In the genomic region with DNA sequence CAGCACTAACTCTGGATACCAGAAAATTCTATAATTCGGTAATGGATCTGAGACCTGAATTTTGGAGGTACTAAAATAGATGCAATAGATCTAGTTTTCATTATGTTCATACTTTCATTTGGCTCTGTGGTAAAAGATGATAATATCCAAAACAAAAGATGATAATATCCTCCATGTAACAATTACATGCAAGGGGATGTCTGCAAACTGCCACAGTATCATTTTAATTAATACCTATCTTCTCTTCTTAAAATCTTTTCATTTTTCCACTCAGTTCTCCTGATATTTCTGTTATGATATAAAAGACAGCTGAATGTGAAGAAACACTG, we compare ENCODE assay signal across 9 cellular contexts. TPM values are rescaled to one million over a fixed set of nuclear protein-coding genes. Genes with fewer than 3 reads are reported as not detected.
DNase-seq lines count a peak whose midpoint lies in the region; ATAC-seq, FAIRE-seq and TF ChIP-seq lines count a peak whose summit lies in the region.
"Had no signal": no experiment of that assay in that cellular context is flagged by ENCODE, and none has a peak within 500 bp of the region (broad histone marks: within the 10 kb centered on the region; RNA-seq: fewer than 3 reads in every experiment).

No MANE protein-coding gene starts in this region.

- TF ChIP-seq POLR2A in suprapubic skin (IDR thresholded peaks at IDR 0.05): no peak

- peak overlapping the region; percentile 75 for H3K9ac ChIP-seq in keratinocyte (ENCODE audit: control insufficient read depth, extremely low read depth, insufficient read depth, low read length)

- peaks cover 14% of the 10 kb centered on the region for H3K9me3 Mint-ChIP-seq in activated CD4-positive, alpha-beta T cell treated with anti-CD3 and anti-CD28 coated beads for 36 hours (ENCODE audit: low read depth)
- peaks cover 16% of the 10 kb centered on the region for H3K9me3 Mint-ChIP-seq in activated T-helper 2 cell treated with anti-CD3 and anti-CD28 coated beads, Interferon-gamma antibody, Interleukin-2, Interleukin-4, amounts not matched to agents 10 μg/mL and 5 μg/mL and 100 μg/mL, durations not matched to agents 14 hours and 24 hours and 36 hours

- TF ChIP-seq EP300 in suprapubic skin (IDR thresholded peaks at IDR 0.05): no peak

- peak overlapping the region; percentile 100 for H3K4me3 Mint-ChIP-seq in activated CD4-positive, alpha-beta T cell treated with anti-CD3 and anti-CD28 coated beads for 36 hours
- H3K4me3 Mint-ChIP-seq in activated T-helper 2 cell treated with anti-CD3 and anti-CD28 coated beads, Interferon-gamma antibody, Interleukin-2, Interleukin-4, amounts not matched to agents 10 μg/mL and 5 μg/mL and 100 μg/mL, durations not matched to agents 14 hours and 24 hours and 36 hours (ENCODE audit: low read depth): peak overlapping the region; percentile 100

- no peaks in the 10 kb centered on the region for H3K79me2 ChIP-seq in keratinocyte (ENCODE audit: control insufficient read depth, insufficient read depth, low read length)

- peaks cover 41% of the 10 kb centered on the region for H3K4me1 Mint-ChIP-seq in activated CD4-positive, alpha-beta T cell treated with anti-CD3 and anti-CD28 coated beads for 36 hours
- H3K4me1 Mint-ChIP-seq in activated T-helper 2 cell treated with anti-CD3 and anti-CD28 coated beads, Interferon-gamma antibody, Interleukin-2, Interleukin-4, amounts not matched to agents 10 μg/mL and 5 μg/mL and 100 μg/mL, durations not matched to agents 14 hours and 24 hours and 36 hours (ENCODE audit: low read depth): peaks cover 31% of the 10 kb centered on the region

- no peak for DNase-seq in activated CD4-positive, alpha-beta T cell treated with anti-CD3 and anti-CD28 coated beads for 36 hours
- no peak for DNase-seq in activated CD4-positive, alpha-beta T cell treated with anti-CD3 and anti-CD28 coated beads, Interleukin-2, amount 50 U/mL, for 48 hours
- no peak for DNase-seq in activated T-helper 2 cell treated with anti-CD3 and anti-CD28 coated beads, Interferon-gamma antibody, Interleukin-2, Interleukin-4, amounts not matched to agents 10 μg/mL and 5 μg/mL and 100 μg/mL, durations not matched to agents 14 hours and 24 hours and 36 hours (ENCODE audit: low spot score)
- DNase-seq in keratinocyte (ENCODE audit: low read depth, low spot score) (no peak), suprapubic skin (ENCODE audit: low spot score in 2 of 2) (no peak), nucleus accumbens (lab: John Stamatoyannopoulos, UW) (no peak), SHP77 treated with DMSO at 0.1 percent for 48 hours (lab: John Stamatoyannopoulos, UW) (no peak)
- DNase-seq in stimulated activated CD4-positive, alpha-beta T cell treated with anti-CD3 and anti-CD28 coated beads, Interleukin-4, amount 100 ng/mL, for 24 hours: no peak

- H3K27ac ChIP-seq in keratinocyte (ENCODE audit: control insufficient read depth, insufficient read depth, low read length): peak overlapping the region; percentile 77
- H3K27ac ChIP-seq in suprapubic skin: peak overlapping the region; percentile 69

- H3K4me2 ChIP-seq in keratinocyte (ENCODE audit: control insufficient read depth, extremely low read depth, insufficient read depth, low read depth, low read length): peak overlapping the region; percentile 95

- H3K36me3 ChIP-seq in keratinocyte (ENCODE audit: control insufficient read depth in 2 of 2, extremely low read depth in 1 of 2, insufficient read depth in 2 of 2, low read length in 2 of 2) (peaks cover 0 to 8% of the 10 kb centered on the region in 2 experiments), suprapubic skin (peaks cover 12% of the 10 kb centered on the region)

- no peaks in the 10 kb centered on the region for H3K9me1 ChIP-seq in keratinocyte (ENCODE audit: control insufficient read depth, extremely low read depth, insufficient read depth, low read length)

- H3K27me3 ChIP-seq in keratinocyte (ENCODE audit: control insufficient read depth, extremely low read depth, insufficient read depth, low read length) (no peaks in the 10 kb centered on the region), suprapubic skin (no peaks in the 10 kb centered on the region)

- CTCF ChIA-PET in activated CD4-positive, alpha-beta T cell treated with anti-CD3 and anti-CD28 coated beads for 36 hours (lab: Charles Lee): interaction anchor here (0.7 to 2.3 kb wide), 6 partner anchors 11 to 1394 kb away, joined by 3 to 9 read pairs (median 3); a partner anchor contains a TSS

- ATAC-seq in activated CD4-positive, alpha-beta T cell treated with anti-CD3 and anti-CD28 coated beads for 36 hours: no peak

- peak overlapping the region; percentile 85 for H2AFZ ChIP-seq in keratinocyte (ENCODE audit: control insufficient read depth, low read length)

- intact Hi-C loops in activated CD4-positive, alpha-beta T cell treated with anti-CD3 and anti-CD28 coated beads for 36 hours (cut with DNase I, micrococcal nuclease): loop anchor here in 1 of 2 experiments (1.0 to 5.0 kb wide), 3 partner anchors 16 to 131 kb away; partner anchors contain the start of genes BTN2A1 and BTN3A2
- intact Hi-C loops in activated T-helper 2 cell treated with anti-CD3 and anti-CD28 coated beads, Interferon-gamma antibody, Interleukin-2, Interleukin-4, amounts not matched to agents 10 μg/mL and 5 μg/mL and 100 μg/mL, durations not matched to agents 14 hours and 24 hours and 36 hours (cut with micrococcal nuclease): loop anchor here (1.0 kb wide), 1 partner anchor 16 kb away; the partner anchor contains the start of gene BTN2A1

- H3K4me1 ChIP-seq in keratinocyte (ENCODE audit: control insufficient read depth, extremely low read depth, insufficient read depth, low read length): peaks cover 18% of the 10 kb centered on the region
- H3K4me1 ChIP-seq in suprapubic skin: peaks cover 18% of the 10 kb centered on the region

- peak overlapping the region; percentile 36 to 67 (median 64) for H3K4me3 ChIP-seq in keratinocyte (ENCODE audit: control insufficient read depth in 2 of 3, extremely low read depth in 1 of 3, insufficient read depth in 2 of 3, low read depth in 1 of 3, low read length in 3 of 3)
- peak overlapping the region; percentile 42 for H3K4me3 ChIP-seq in suprapubic skin

- WGBS in suprapubic skin: 71% methylated on average over 1 of the region's 1 CpG

- TF ChIP-seq CTCF in keratinocyte (optimal IDR thresholded peaks at IDR 0.05 in 1 of 3, IDR thresholded peaks at IDR 0.05 in 1 of 3, conservative IDR thresholded peaks at IDR 0.05 in 1 of 3; ENCODE audit: extremely low read depth in 1 of 3, insufficient read depth in 2 of 3, low read length in 3 of 3) (no peak), suprapubic skin (IDR thresholded peaks at IDR 0.05) (no peak)

- peak overlapping the region; percentile 100 for H3K27ac Mint-ChIP-seq in activated CD4-positive, alpha-beta T cell treated with anti-CD3 and anti-CD28 coated beads for 36 hours
- peak overlapping the region; percentile 100 for H3K27ac Mint-ChIP-seq in activated T-helper 2 cell treated with anti-CD3 and anti-CD28 coated beads, Interferon-gamma antibody, Interleukin-2, Interleukin-4, amounts not matched to agents 10 μg/mL and 5 μg/mL and 100 μg/mL, durations not matched to agents 14 hours and 24 hours and 36 hours

- POLR2A ChIA-PET in activated CD4-positive, alpha-beta T cell treated with anti-CD3 and anti-CD28 coated beads for 36 hours (lab: Charles Lee): interaction anchor here (0.7 to 1.5 kb wide), 5 partner anchors 11 to 240 kb away, joined by 3 to 6 read pairs (median 3); a partner anchor contains a TSS

- H3K36me3 Mint-ChIP-seq in activated CD4-positive, alpha-beta T cell treated with anti-CD3 and anti-CD28 coated beads for 36 hours (ENCODE audit: low read depth): peaks cover 39% of the 10 kb centered on the region
- peaks cover 48% of the 10 kb centered on the region for H3K36me3 Mint-ChIP-seq in activated T-helper 2 cell treated with anti-CD3 and anti-CD28 coated beads, Interferon-gamma antibody, Interleukin-2, Interleukin-4, amounts not matched to agents 10 μg/mL and 5 μg/mL and 100 μg/mL, durations not matched to agents 14 hours and 24 hours and 36 hours (ENCODE audit: low read depth)

- no peaks in the 10 kb centered on the region for H3K9me3 ChIP-seq in keratinocyte (ENCODE audit: control insufficient read depth, low read depth, low read length)
- no peaks in the 10 kb centered on the region for H3K9me3 ChIP-seq in suprapubic skin

- H4K20me1 ChIP-seq in keratinocyte (ENCODE audit: control insufficient read depth, extremely low read depth, insufficient read depth, low read length): no peaks in the 10 kb centered on the region

- no peaks in the 10 kb centered on the region for H3K27me3 Mint-ChIP-seq in activated CD4-positive, alpha-beta T cell treated with anti-CD3 and anti-CD28 coated beads for 36 hours
- H3K27me3 Mint-ChIP-seq in activated T-helper 2 cell treated with anti-CD3 and anti-CD28 coated beads, Interferon-gamma antibody, Interleukin-2, Interleukin-4, amounts not matched to agents 10 μg/mL and 5 μg/mL and 100 μg/mL, durations not matched to agents 14 hours and 24 hours and 36 hours (ENCODE audit: low read depth): no peaks in the 10 kb centered on the region

- no peak for FAIRE-seq in keratinocyte (lab: Jason Lieb, UNC)

- dilution Hi-C loops in keratinocyte (cut with MboI; ENCODE audit: extremely low pct_ligation_motif_present, low sequenced_read_pairs): no loop called here

RNA-seq across cellular contexts. Expression of gene BTN2A1, which starts 15.6 kb away (rescaled TPM):
- 10 to 100 TPM; 17.3 to 17.5 TPM for total RNA-seq in activated CD4-positive, alpha-beta T cell treated with anti-CD3 and anti-CD28 coated beads for 36 hours
- 20.2 and 23.0 TPM in 2 replicates for total RNA-seq in activated T-helper 2 cell treated with anti-CD3 and anti-CD28 coated beads, Interferon-gamma antibody, Interleukin-2, Interleukin-4, amounts not matched to agents 10 μg/mL and 5 μg/mL and 100 μg/mL, durations not matched to agents 14 hours and 24 hours and 36 hours
- 12.5 to 14.7 TPM (median 13.9 TPM) in 3 replicates for polyA plus RNA-seq in keratinocyte
- polyA plus RNA-seq in keratinocyte (2011; ENCODE audit: low read depth): 8.2 TPM
- 5.1 and 5.6 TPM in 2 replicates for polyA plus RNA-seq in keratinocyte (2011; cell fraction: cytosol; rRNA removed)
- polyA plus RNA-seq in keratinocyte (2011; cell fraction: nucleus; rRNA removed): 36.3 and 39.5 TPM in 2 replicates
- polyA plus RNA-seq in keratinocyte (2012; ENCODE audit: low replicate concordance): 9.0 and 11.2 TPM in 2 replicates
- polyA minus RNA-seq in keratinocyte: 6.4 to 8.5 TPM (median 7.4 TPM) in 3 replicates
- 2.7 TPM for polyA minus RNA-seq in keratinocyte (2011; cell fraction: cytosol; rRNA and poly(A)+ RNA removed)
- 10.4 and 13.5 TPM in 2 replicates for polyA minus RNA-seq in keratinocyte (2011; cell fraction: nucleus; rRNA and poly(A)+ RNA removed)
- total RNA-seq in suprapubic skin: 10 to 100 TPM in 2 of 4 donors, 1 to 10 TPM in 2; 9.1 to 31.9 (median 12.9) TPM

RNA-seq across cellular contexts. Expression of gene BTN1A1, which starts 26.7 kb away (rescaled TPM):
- total RNA-seq in activated CD4-positive, alpha-beta T cell treated with anti-CD3 and anti-CD28 coated beads for 36 hours: not detected
- total RNA-seq in activated T-helper 2 cell treated with anti-CD3 and anti-CD28 coated beads, Interferon-gamma antibody, Interleukin-2, Interleukin-4, amounts not matched to agents 10 μg/mL and 5 μg/mL and 100 μg/mL, durations not matched to agents 14 hours and 24 hours and 36 hours: not detected in 2 replicates
- polyA plus RNA-seq in keratinocyte: not detected in 3 replicates
- polyA plus RNA-seq in keratinocyte (2011; ENCODE audit: low read depth): not detected
- polyA plus RNA-seq in keratinocyte (2011; cell fraction: cytosol; rRNA removed): not detected in 2 replicates
- polyA plus RNA-seq in keratinocyte (2011; cell fraction: nucleus; rRNA removed): not detected in 2 replicates
- polyA plus RNA-seq in keratinocyte (2012; ENCODE audit: low replicate concordance): not detected in 2 replicates
- polyA minus RNA-seq in keratinocyte: not detected in 3 replicates
- not detected for polyA minus RNA-seq in keratinocyte (2011; cell fraction: cytosol; rRNA and poly(A)+ RNA removed)
- not detected in 2 replicates for polyA minus RNA-seq in keratinocyte (2011; cell fraction: nucleus; rRNA and poly(A)+ RNA removed)
- not detected for total RNA-seq in suprapubic skin
- total RNA-seq: T-helper 2 cell treated with Interferon-gamma antibody and Interleukin-4, amounts not matched to agents 100 ng/mL and 5 ng/mL, for 36 hours had no signal

RNA-seq across cellular contexts. Expression of gene BTN3A3, which starts 33.1 kb away (rescaled TPM):
- total RNA-seq in activated CD4-positive, alpha-beta T cell treated with anti-CD3 and anti-CD28 coated beads for 36 hours: 10 to 100 TPM; 33.3 to 34.1 TPM
- 36.4 and 41.9 TPM in 2 replicates for total RNA-seq in activated T-helper 2 cell treated with anti-CD3 and anti-CD28 coated beads, Interferon-gamma antibody, Interleukin-2, Interleukin-4, amounts not matched to agents 10 μg/mL and 5 μg/mL and 100 μg/mL, durations not matched to agents 14 hours and 24 hours and 36 hours
- 7.4 to 10.9 TPM (median 9.8 TPM) in 3 replicates for polyA plus RNA-seq in keratinocyte
- 0.94 TPM for polyA plus RNA-seq in keratinocyte (2011; ENCODE audit: low read depth)
- polyA plus RNA-seq in keratinocyte (2011; cell fraction: cytosol; rRNA removed): 5.5 and 6.1 TPM in 2 replicates
- polyA plus RNA-seq in keratinocyte (2011; cell fraction: nucleus; rRNA removed): 22.8 and 24.8 TPM in 2 replicates
- polyA plus RNA-seq in keratinocyte (2012; ENCODE audit: low replicate concordance): 1.3 and 4.6 TPM in 2 replicates
- 1.5 to 15.3 TPM (median 10.1 TPM) in 3 replicates for polyA minus RNA-seq in keratinocyte
- polyA minus RNA-seq in keratinocyte (2011; cell fraction: cytosol; rRNA and poly(A)+ RNA removed): 4.6 TPM
- polyA minus RNA-seq in keratinocyte (2011; cell fraction: nucleus; rRNA and poly(A)+ RNA removed): 5.9 and 14.5 TPM in 2 replicates
- 10 to 100 TPM in 3 of 4 donors, 1 to 10 TPM in 1; 9.5 to 19.2 (median 12.2) TPM for total RNA-seq in suprapubic skin
